Comparison of ENCODE assay signal across 12 cellular contexts in genomic region chr16:27225536-27226360, GRCh38. TPM values are rescaled to one million over a fixed set of nuclear protein-coding genes. Genes with fewer than 3 reads are reported as not detected.
DNase-seq lines count a peak whose midpoint lies in the region; ATAC-seq and TF ChIP-seq lines count a peak whose summit lies in the region.
"Had no signal": no experiment of that assay in that cellular context is flagged by ENCODE, and none has a peak within 500 bp of the region (broad histone marks: within the 10 kb centered on the region; RNA-seq: fewer than 3 reads in every experiment).

No MANE protein-coding gene starts in this region.

- H3K9me3 Mint-ChIP-seq in CD4-positive, alpha-beta memory T cell: no peaks in the 10 kb centered on the region
- H3K9me3 Mint-ChIP-seq in IgD-negative memory B cell: no peaks in the 10 kb centered on the region
- no peaks in the 10 kb centered on the region for H3K9me3 Mint-ChIP-seq in T-cell
- no peaks in the 10 kb centered on the region for H3K9me3 Mint-ChIP-seq in activated T-helper 1 cell treated with anti-CD3 and anti-CD28 coated beads, Interleukin-12 subunit alpha, Interleukin-12 subunit beta, Interleukin-2, Interleukin-4 antibody, amounts not matched to agents 30 ng/mL and 10 ng/mL and 1 ng/mL, durations not matched to agents 14 hours and 24 hours and 36 hours
- H3K9me3 Mint-ChIP-seq: dendritic cell treated with granulocyte-macrophage colony-stimulating factor and Interleukin-4, amounts not matched to agents 40 ng/mL and 50 ng/mL, for 4 days had no signal

- H3K4me1 Mint-ChIP-seq in CD4-positive, alpha-beta memory T cell: peaks cover 14 to 45% (median 29%) of the 10 kb centered on the region in 4 donors
- H3K4me1 Mint-ChIP-seq in IgD-negative memory B cell (peaks cover 4 to 8% (median 5%) of the 10 kb centered on the region in 3 donors), T-cell (peaks cover 33 to 45% (median 38%) of the 10 kb centered on the region in 3 donors)
- peaks cover 14% of the 10 kb centered on the region for H3K4me1 Mint-ChIP-seq in activated T-helper 1 cell treated with anti-CD3 and anti-CD28 coated beads, Interleukin-12 subunit alpha, Interleukin-12 subunit beta, Interleukin-2, Interleukin-4 antibody, amounts not matched to agents 30 ng/mL and 10 ng/mL and 1 ng/mL, durations not matched to agents 14 hours and 24 hours and 36 hours (ENCODE audit: low read depth)

- peaks cover 21% of the 10 kb centered on the region for H3K4me1 ChIP-seq in CD4-positive, alpha-beta memory T cell (ENCODE audit: insufficient read depth, low read length)
- H3K4me1 ChIP-seq in lower lobe of right lung: peaks cover 31% of the 10 kb centered on the region
- H3K4me1 ChIP-seq: HAP-1 had no signal

- H3K27me3 ChIP-seq in CD4-positive, alpha-beta memory T cell (ENCODE audit: insufficient read depth, low read length): no peaks in the 10 kb centered on the region
- H3K27me3 ChIP-seq in lower lobe of right lung (ENCODE audit: low read depth): no peaks in the 10 kb centered on the region

- H3K27ac ChIP-seq in CD4-positive, alpha-beta memory T cell (ENCODE audit: low read depth, low read length): no peak overlapping the region
- no peak overlapping the region for H3K27ac ChIP-seq in lower lobe of right lung

- intact Hi-C loops in CD4-positive, alpha-beta memory T cell (cut with micrococcal nuclease): no loop called here
- intact Hi-C loops in lower lobe of right lung (cut with DNase I): no loop called here
- intact Hi-C loops in activated T-helper 1 cell treated with anti-CD3 and anti-CD28 coated beads, Interleukin-12 subunit alpha, Interleukin-12 subunit beta, Interleukin-2, Interleukin-4 antibody, amounts not matched to agents 30 ng/mL and 10 ng/mL and 1 ng/mL, durations not matched to agents 14 hours and 24 hours and 36 hours (cut with micrococcal nuclease): no loop called here

- H3K4me3 ChIP-seq in CD4-positive, alpha-beta memory T cell (ENCODE audit: low read length in 2 of 2): no peak overlapping the region
- H3K4me3 ChIP-seq in lower lobe of right lung: no peak overlapping the region
- H3K4me3 ChIP-seq: HAP-1 had no signal

- CTCF ChIA-PET in CD4-positive, alpha-beta memory T cell (lab: Charles Lee; ENCODE audit: partially characterized antibody): interaction anchor here (1.0 to 7.2 kb wide), 7 partner anchors 9 to 142 kb away, joined by 3 to 28 read pairs (median 6); no protein-coding TSS in a partner anchor
- CTCF ChIA-PET in T-cell (lab: Charles Lee): interaction anchor here in 1 of 2 donors (0.6 kb wide), 1 partner anchor 24 kb away, joined by 5 read pairs; no protein-coding TSS in a partner anchor

- peaks cover 5% of the 10 kb centered on the region for H3K36me3 ChIP-seq in CD4-positive, alpha-beta memory T cell (ENCODE audit: insufficient read depth, low read length)
- H3K36me3 ChIP-seq in lower lobe of right lung: peaks cover 49% of the 10 kb centered on the region

- no peak for DNase-seq in CD4-positive, alpha-beta memory T cell
- no peak for DNase-seq in T-cell
- peak; percentile 43 for DNase-seq in lower lobe of right lung
- DNase-seq in DMS153 treated with DMSO at 0.1 percent for 48 hours (lab: John Stamatoyannopoulos, UW; ENCODE audit: unreplicated experiment): no peak
- no peak for DNase-seq in activated T-helper 1 cell treated with anti-CD3 and anti-CD28 coated beads, Interleukin-12 subunit alpha, Interleukin-12 subunit beta, Interleukin-2, Interleukin-4 antibody, amounts not matched to agents 30 ng/mL and 10 ng/mL and 1 ng/mL, durations not matched to agents 14 hours and 24 hours and 36 hours (ENCODE audit: low spot score)
- DNase-seq: NCI-H187; stimulated activated CD8-positive, alpha-beta memory T cell treated with anti-CD3 and anti-CD28 coated beads, Interleukin-4, amount 100 ng/mL, for 48 hours had no signal

- ATAC-seq in T-cell (replicated peaks in 1 of 4) (no peak), lower lobe of right lung (no peak), HG02970 (IDR thresholded peaks at IDR 0.05; ENCODE audit: low FRiP score, unreplicated experiment) (no peak), HG03097 (IDR thresholded peaks at IDR 0.05; ENCODE audit: low FRiP score, unreplicated experiment) (no peak)

- no peaks in the 10 kb centered on the region for H3K27me3 Mint-ChIP-seq in CD4-positive, alpha-beta memory T cell
- H3K27me3 Mint-ChIP-seq in IgD-negative memory B cell: no peaks in the 10 kb centered on the region
- no peaks in the 10 kb centered on the region for H3K27me3 Mint-ChIP-seq in T-cell
- H3K27me3 Mint-ChIP-seq in activated T-helper 1 cell treated with anti-CD3 and anti-CD28 coated beads, Interleukin-12 subunit alpha, Interleukin-12 subunit beta, Interleukin-2, Interleukin-4 antibody, amounts not matched to agents 30 ng/mL and 10 ng/mL and 1 ng/mL, durations not matched to agents 14 hours and 24 hours and 36 hours (ENCODE audit: insufficient read depth): no peaks in the 10 kb centered on the region
- H3K27me3 Mint-ChIP-seq: dendritic cell treated with granulocyte-macrophage colony-stimulating factor and Interleukin-4, amounts not matched to agents 40 ng/mL and 50 ng/mL, for 4 days had no signal

- H3K36me3 Mint-ChIP-seq in CD4-positive, alpha-beta memory T cell: peaks cover 6 to 28% of the 10 kb centered on the region in 2 donors
- H3K36me3 Mint-ChIP-seq in IgD-negative memory B cell: peaks cover 2% of the 10 kb centered on the region
- peaks cover 22% of the 10 kb centered on the region for H3K36me3 Mint-ChIP-seq in T-cell
- peaks cover 19% of the 10 kb centered on the region for H3K36me3 Mint-ChIP-seq in activated T-helper 1 cell treated with anti-CD3 and anti-CD28 coated beads, Interleukin-12 subunit alpha, Interleukin-12 subunit beta, Interleukin-2, Interleukin-4 antibody, amounts not matched to agents 30 ng/mL and 10 ng/mL and 1 ng/mL, durations not matched to agents 14 hours and 24 hours and 36 hours (ENCODE audit: low read depth)

- H3K27ac Mint-ChIP-seq in CD4-positive, alpha-beta memory T cell: peak overlapping the region; percentile 38 to 90 (median 84)
- H3K27ac Mint-ChIP-seq in IgD-negative memory B cell (peak overlapping the region in 2 of 3 donors; percentile 45 to 57), T-cell (peak overlapping the region; percentile 75 to 86)
- H3K27ac Mint-ChIP-seq in activated T-helper 1 cell treated with anti-CD3 and anti-CD28 coated beads, Interleukin-12 subunit alpha, Interleukin-12 subunit beta, Interleukin-2, Interleukin-4 antibody, amounts not matched to agents 30 ng/mL and 10 ng/mL and 1 ng/mL, durations not matched to agents 14 hours and 24 hours and 36 hours: no peak overlapping the region
- H3K27ac Mint-ChIP-seq: dendritic cell treated with granulocyte-macrophage colony-stimulating factor and Interleukin-4, amounts not matched to agents 40 ng/mL and 50 ng/mL, for 4 days had no signal

- TF ChIP-seq CTCF in lower lobe of right lung (IDR thresholded peaks at IDR 0.05): no peak

- POLR2A ChIA-PET in CD4-positive, alpha-beta memory T cell (lab: Charles Lee; ENCODE audit: partially characterized antibody): interaction anchor here (0.7 to 6.4 kb wide), 7 partner anchors 9 to 234 kb away, joined by 3 to 47 read pairs (median 8); partner anchors contain the start of gene KDM8
- POLR2A ChIA-PET in T-cell (lab: Charles Lee): no interaction called here

- peak overlapping the region in 1 of 8 donors; percentile 46 for H3K4me3 Mint-ChIP-seq in CD4-positive, alpha-beta memory T cell
- peak overlapping the region in 1 of 4 donors; percentile 12 for H3K4me3 Mint-ChIP-seq in IgD-negative memory B cell
- peak overlapping the region in 1 of 3 donors; percentile 11 for H3K4me3 Mint-ChIP-seq in T-cell
- H3K4me3 Mint-ChIP-seq in activated T-helper 1 cell treated with anti-CD3 and anti-CD28 coated beads, Interleukin-12 subunit alpha, Interleukin-12 subunit beta, Interleukin-2, Interleukin-4 antibody, amounts not matched to agents 30 ng/mL and 10 ng/mL and 1 ng/mL, durations not matched to agents 14 hours and 24 hours and 36 hours: no peak overlapping the region
- H3K4me3 Mint-ChIP-seq: dendritic cell treated with granulocyte-macrophage colony-stimulating factor and Interleukin-4, amounts not matched to agents 40 ng/mL and 50 ng/mL, for 4 days had no signal

- H3K9me3 ChIP-seq in CD4-positive, alpha-beta memory T cell (ENCODE audit: control insufficient read depth in 1 of 2, low read length in 2 of 2): no peaks in the 10 kb centered on the region
- no peaks in the 10 kb centered on the region for H3K9me3 ChIP-seq in lower lobe of right lung
- H3K9me3 ChIP-seq: HAP-1 had no signal

RNA-seq across cellular contexts. Expression of gene KDM8, which starts 22.4 kb away (rescaled TPM):
- total RNA-seq in CD4-positive, alpha-beta memory T cell: 10 to 100 TPM; 28.6 to 31.0 TPM
- polyA plus RNA-seq in CD4-positive, alpha-beta memory T cell: 1 to 10 TPM; 4.8 to 8.1 TPM
- polyA plus RNA-seq in IgD-negative memory B cell: 4.8 TPM
- 10 to 100 TPM; 13.4 to 25.6 (median 23.5) TPM for total RNA-seq in T-cell
- total RNA-seq in lower lobe of right lung: 8.6 TPM
- total RNA-seq in activated T-helper 1 cell treated with anti-CD3 and anti-CD28 coated beads, Interleukin-12 subunit alpha, Interleukin-12 subunit beta, Interleukin-2, Interleukin-4 antibody, amounts not matched to agents 30 ng/mL and 10 ng/mL and 1 ng/mL, durations not matched to agents 14 hours and 24 hours and 36 hours: 12.5 and 14.5 TPM in 2 replicates

RNA-seq across cellular contexts. Expression of gene NSMCE1, which starts 42.8 kb away (rescaled TPM):
- 10 to 100 TPM; 66.6 to 70.7 TPM for total RNA-seq in CD4-positive, alpha-beta memory T cell
- polyA plus RNA-seq in CD4-positive, alpha-beta memory T cell: 100 to 1,000 TPM; 142 to 202 TPM
- 78.1 TPM for polyA plus RNA-seq in IgD-negative memory B cell
- total RNA-seq in T-cell (10 to 100 TPM; 53.5 to 83.2 (median 73.9) TPM), lower lobe of right lung (53.0 TPM)
- 128 and 134 TPM in 2 replicates for total RNA-seq in activated T-helper 1 cell treated with anti-CD3 and anti-CD28 coated beads, Interleukin-12 subunit alpha, Interleukin-12 subunit beta, Interleukin-2, Interleukin-4 antibody, amounts not matched to agents 30 ng/mL and 10 ng/mL and 1 ng/mL, durations not matched to agents 14 hours and 24 hours and 36 hours
